In the genomic region with DNA sequence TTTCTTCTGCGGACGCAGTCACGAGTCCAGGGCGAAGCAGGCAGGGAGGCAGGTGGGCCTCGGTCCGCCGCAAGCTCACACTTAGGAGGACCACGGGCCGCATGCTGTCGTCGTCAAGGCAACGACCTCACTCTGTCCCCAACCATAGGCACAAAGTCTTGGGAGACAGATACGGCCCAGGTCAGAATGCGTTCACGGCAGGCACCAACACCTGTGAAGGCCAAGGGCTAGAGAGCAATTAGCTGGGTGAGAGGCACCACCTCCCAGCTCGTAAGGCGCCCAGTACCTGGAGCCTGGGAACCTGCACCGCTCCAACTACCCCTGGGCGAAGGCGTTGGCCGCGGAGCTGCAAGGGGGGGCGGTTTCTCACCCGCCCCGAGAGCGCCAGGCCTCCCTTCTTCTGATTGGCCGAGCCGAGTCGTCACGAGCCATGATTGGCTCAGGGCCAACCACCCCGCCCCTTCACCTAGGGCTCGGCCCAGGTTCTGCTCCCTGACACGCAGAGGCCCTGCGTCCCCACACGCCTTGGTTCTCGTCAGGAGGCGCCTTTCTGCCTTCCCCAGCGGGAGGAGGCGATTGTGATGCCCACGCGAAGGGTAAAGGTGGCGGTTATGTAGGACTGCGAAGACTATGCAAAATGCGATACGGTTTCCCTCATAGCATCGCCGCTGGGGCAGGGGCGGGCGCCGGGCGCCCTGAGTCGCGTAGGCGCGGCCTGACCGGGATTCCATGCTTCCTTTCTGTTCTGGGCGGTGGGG, we compare ENCODE assay signal across 8 cellular contexts. TPM values are rescaled to one million over a fixed set of nuclear protein-coding genes. Genes with fewer than 3 reads are reported as not detected.
DNase-seq lines count a peak whose midpoint lies in the region; ATAC-seq and TF ChIP-seq lines count a peak whose summit lies in the region.

Gene CDKL2 (minus strand): TSS at position 355 of the 758 bp plus-strand sequence. CDS start 4,540 bp downstream, outside the sequence.

- peak; percentile 99 for ATAC-seq in GM18505 (IDR thresholded peaks at IDR 0.05; ENCODE audit: unreplicated experiment)
- peak; percentile 100 for ATAC-seq in HG02885 (IDR thresholded peaks at IDR 0.05; ENCODE audit: poor library complexity, unreplicated experiment)

- peaks cover 4% of the 10 kb centered on the region for H3K4me1 ChIP-seq in effector memory CD4-positive, alpha-beta T cell (ENCODE audit: control insufficient read depth, insufficient read depth, low read length, poor library complexity, severe bottlenecking)

- H3K27ac ChIP-seq in effector memory CD4-positive, alpha-beta T cell (ENCODE audit: insufficient read depth, low read length, poor library complexity, severe bottlenecking), result peak within 1 kb of the TSS; percentile 47

- peak within 1 kb of the TSS; percentile 63 for H3K4me3 ChIP-seq in effector memory CD4-positive, alpha-beta T cell (ENCODE audit: insufficient read depth, low read depth, low read length, poor library complexity, severe bottlenecking)
- no peak within 1 kb of the TSS for H3K4me3 ChIP-seq in MG63

- no peaks in the 10 kb centered on the region for H3K9me3 ChIP-seq in effector memory CD4-positive, alpha-beta T cell (ENCODE audit: control insufficient read depth, low read length)
- no peaks in the 10 kb centered on the region for H3K9me3 ChIP-seq in MG63

- DNase-seq in NCI-H2227 (lab: John Stamatoyannopoulos, UW; ENCODE audit: unreplicated experiment) (peak; percentile 91), medulla oblongata (ENCODE audit: extremely low spot score) (peak; percentile 76), MG63 (no peak)
- peak; percentile 95 for DNase-seq in activated CD8-positive, alpha-beta memory T cell treated with anti-CD3 and anti-CD28 coated beads for 24 hours
- DNase-seq in effector memory CD4-positive, alpha-beta T cell, result peak; percentile 89 to 92 (median 91)
- DNase-seq in stimulated activated CD4-positive, alpha-beta T cell treated with anti-CD3 and anti-CD28 coated beads, TNF-alpha, amount 100 ng/mL, for 24 hours (ENCODE audit: low read depth in 3 of 3), result peak; percentile 79 to 90 (median 79)

- TF ChIP-seq POLR2A in GM18505 (IDR thresholded peaks at IDR 0.05; ENCODE audit: borderline replicate concordance, extremely low read depth, insufficient read depth, insufficient read length), result no peak

- no peaks in the 10 kb centered on the region for H3K27me3 ChIP-seq in effector memory CD4-positive, alpha-beta T cell (replicated peaks; ENCODE audit: control insufficient read depth, insufficient read depth, low read length, poor library complexity, severe bottlenecking)
- no peaks in the 10 kb centered on the region for H3K27me3 ChIP-seq in MG63

- no peaks in the 10 kb centered on the region for H3K36me3 ChIP-seq in effector memory CD4-positive, alpha-beta T cell (ENCODE audit: control insufficient read depth, insufficient read depth, low read length)
- H3K36me3 ChIP-seq in MG63, result no peaks in the 10 kb centered on the region

RNA-seq across cellular contexts. Expression of gene CDKL2, which starts in this region (rescaled TPM):
- not detected in 2 replicates for total RNA-seq in MG63 (2014; rRNA removed; shearing (Covaris generic); ENCODE audit: low replicate concordance)
